In genomic region chr10:118873080-118873737, GRCh38 we compare ENCODE assay signal across 1 cellular context.
TF ChIP-seq lines count a peak whose summit lies in the region.

No MANE protein-coding gene starts in this region.

TF ChIP-seq in IMR-90, 13 proteins besides CTCF, POLR2A, EP300 and RAD21 (continued from another document):
- TF ChIP-seq USF2 (IDR thresholded peaks at IDR 0.05; ENCODE audit: low read depth, low read length) = no peak
- no peak for TF ChIP-seq BHLHE40 (IDR thresholded peaks at IDR 0.05; ENCODE audit: low read depth, low read length)
- no peak for TF ChIP-seq SMC3 (IDR thresholded peaks at IDR 0.05; ENCODE audit: low read depth, low read length)
- TF ChIP-seq MAFK (IDR thresholded peaks at IDR 0.05; ENCODE audit: low read depth, low read length) = no peak
